Comparison of ENCODE assay signal across 21 cellular contexts in genomic region chr7:1314021-1314907, GRCh38.
DNase-seq lines count a peak whose midpoint lies in the region; ATAC-seq, FAIRE-seq and TF ChIP-seq lines count a peak whose summit lies in the region.
"Had no signal": no experiment of that assay in that cellular context is flagged by ENCODE, and none has a peak within 500 bp of the region (broad histone marks: within the 10 kb centered on the region; RNA-seq: fewer than 3 reads in every experiment).

No MANE protein-coding gene starts in this region.

- H3K9me3 ChIP-seq in HepG2 (ENCODE audit: low read length) (no peaks in the 10 kb centered on the region), right lobe of liver (no peaks in the 10 kb centered on the region), kidney (ENCODE audit: control insufficient read depth in 1 of 2, low read length in 2 of 2) (no peaks in the 10 kb centered on the region), osteoblast (ENCODE audit: low read depth, low read length) (no peaks in the 10 kb centered on the region)
- H3K9me3 ChIP-seq: A549 had no signal

- H3K4me1 ChIP-seq in HepG2 (ENCODE audit: insufficient read depth, low read length) = no peaks in the 10 kb centered on the region
- no peaks in the 10 kb centered on the region for H3K4me1 ChIP-seq in right lobe of liver
- H3K4me1 ChIP-seq in kidney (ENCODE audit: control insufficient read depth in 1 of 2, insufficient read depth in 1 of 2, low read depth in 1 of 2, low read length in 2 of 2) = no peaks in the 10 kb centered on the region
- H3K4me1 ChIP-seq in osteoblast (ENCODE audit: insufficient read depth, low read length) = no peaks in the 10 kb centered on the region
- H3K4me1 ChIP-seq: A549 had no signal

- intact Hi-C loops in HepG2 (cut with micrococcal nuclease; ENCODE audit: unreplicated experiment) (no loop called here), right lobe of liver (cut with DNase I) (no loop called here), kidney (cut with DNase I) (no loop called here)

- peaks cover 3 to 40% of the 10 kb centered on the region in 2 experiments; a peak in 3 of 5 replicates for H3K27me3 ChIP-seq in HepG2 (ENCODE audit: control insufficient read depth in 1 of 2, insufficient read depth in 2 of 2, low read length in 2 of 2)
- no peaks in the 10 kb centered on the region for H3K27me3 ChIP-seq in right lobe of liver
- no peaks in the 10 kb centered on the region for H3K27me3 ChIP-seq in osteoblast (ENCODE audit: insufficient read depth, low read length)

- H2AFZ ChIP-seq in HepG2 (ENCODE audit: low read length) = no peak overlapping the region
- H2AFZ ChIP-seq in osteoblast (ENCODE audit: low read length) = no peak overlapping the region

- peak; percentile 36 for ATAC-seq in HepG2
- no peak for ATAC-seq in right lobe of liver
- ATAC-seq: Right ventricle myocardium inferior had no signal

- H3K4me2 ChIP-seq in HepG2 (ENCODE audit: low read depth, low read length) (no peak overlapping the region), osteoblast (ENCODE audit: insufficient read depth, low read length) (no peak overlapping the region)
- H3K4me2 ChIP-seq: A549 had no signal

- H3K4me3 ChIP-seq in HepG2 (replicated peaks in 1 of 3; ENCODE audit: insufficient read depth in 1 of 3, low read depth in 2 of 3, low read length in 3 of 3) = no peak overlapping the region
- H3K4me3 ChIP-seq in right lobe of liver = no peak overlapping the region
- no peak overlapping the region for H3K4me3 ChIP-seq in kidney (ENCODE audit: low read length in 2 of 2)
- H3K4me3 ChIP-seq in osteoblast (ENCODE audit: insufficient read depth, low read length) = no peak overlapping the region
- H3K4me3 ChIP-seq: A549 had no signal

- no peak for FAIRE-seq in HepG2 (lab: Jason Lieb, UNC)
- FAIRE-seq in kidney (lab: Jason Lieb, UNC) = no peak
- FAIRE-seq: A549, H54 had no signal

- BruUV-seq in HepG2 (replicated peaks; lab: Mats Ljungman, UMichigan) = no TSS peak

- no peak overlapping the region for H3K4me3 Mint-ChIP-seq in progenitor cell of endocrine pancreas (ENCODE audit: low read depth)
- H3K4me3 Mint-ChIP-seq: B cell; CD4-positive, alpha-beta T cell had no signal

- POLR2A ChIA-PET in HepG2 (lab: Yijun Ruan, JAX) = no interaction called here

- peak overlapping the region; percentile 28 for H3K27ac Mint-ChIP-seq in progenitor cell of endocrine pancreas
- H3K27ac Mint-ChIP-seq: B cell; CD4-positive, alpha-beta T cell had no signal

- in situ Hi-C loops in HepG2 (cut with HindIII; ENCODE audit: extremely low pct_ligation_motif_present, low pct_unique_long_range_greater_than_20kb) = no loop called here

- H3K27ac ChIP-seq in HepG2 (ENCODE audit: extremely low read length, insufficient read depth, low read length) (no peak overlapping the region), right lobe of liver (no peak overlapping the region), kidney (ENCODE audit: low read depth in 2 of 2, low read length in 2 of 2) (no peak overlapping the region), osteoblast (ENCODE audit: low read depth, low read length) (no peak overlapping the region)
- H3K27ac ChIP-seq: A549 had no signal

- peaks cover 7% of the 10 kb centered on the region for H3K27me3 Mint-ChIP-seq in progenitor cell of endocrine pancreas

- CTCF ChIA-PET in HepG2 (lab: Yijun Ruan, JAX; ENCODE audit: low intra/inter-chr PET ratio, low total read pairs) = no interaction called here

- H3K79me2 ChIP-seq in HepG2 (ENCODE audit: insufficient read depth, low read length) = no peaks in the 10 kb centered on the region
- H3K79me2 ChIP-seq in osteoblast (ENCODE audit: insufficient read depth, low read length) = no peaks in the 10 kb centered on the region

- TF ChIP-seq CTCF in HepG2 (CRISPR knock-in tag; IDR thresholded peaks at IDR 0.05) (no peak), right lobe of liver (IDR thresholded peaks at IDR 0.05) (no peak), kidney (IDR thresholded peaks at IDR 0.05; ENCODE audit: borderline replicate concordance, extremely low read depth, insufficient read depth) (no peak), progenitor cell of endocrine pancreas (IDR thresholded peaks at IDR 0.05; ENCODE audit: unreplicated experiment) (no peak), osteoblast (IDR thresholded peaks at IDR 0.05; ENCODE audit: extremely low read depth, low read depth, low read length) (no peak)

- TF ChIP-seq RAD21 in HepG2 (CRISPR knock-in tag; IDR thresholded peaks at IDR 0.05) = no peak

- H3K9me3 Mint-ChIP-seq in progenitor cell of endocrine pancreas (ENCODE audit: low read depth) = no peaks in the 10 kb centered on the region
- H3K9me3 Mint-ChIP-seq: CD4-positive, alpha-beta T cell had no signal

- H3K4me1 Mint-ChIP-seq in progenitor cell of endocrine pancreas (ENCODE audit: low read depth) = no peaks in the 10 kb centered on the region
- H3K4me1 Mint-ChIP-seq: B cell had no signal

- no peaks in the 10 kb centered on the region for H3K36me3 Mint-ChIP-seq in progenitor cell of endocrine pancreas (ENCODE audit: insufficient read depth)

- H4K20me1 ChIP-seq in HepG2 (ENCODE audit: insufficient read depth, low read length) = no peaks in the 10 kb centered on the region
- H4K20me1 ChIP-seq in osteoblast (ENCODE audit: insufficient read depth, low read length) = no peaks in the 10 kb centered on the region

- TF ChIP-seq POLR2A in HepG2 (IDR thresholded peaks at IDR 0.05; ENCODE audit: insufficient read depth in 1 of 2, low read depth in 2 of 2, low read length in 2 of 2) = no peak
- no peak for TF ChIP-seq POLR2A in right lobe of liver (IDR thresholded peaks at IDR 0.05)

- DNase-seq in HepG2 (ENCODE audit: low spot score) (no peak), right lobe of liver (no peak), kidney (peak; percentile 63), progenitor cell of endocrine pancreas (ENCODE audit: low spot score, unreplicated experiment) (no peak), activated T-cell treated with anti-CD3 and anti-CD28 coated beads for 4 hours (no peak), osteoblast (ENCODE audit: insufficient read length, low spot score, missing footprints) (no peak)
- DNase-seq in activated effector memory CD4-positive, alpha-beta T cell treated with Interleukin-2 at 50 U/mL for 16 hours = no peak
- DNase-seq: CD4-positive, alpha-beta T cell; COR-L47; DMS 273 treated with DMSO at 0.1 percent for 48 hours; DMS79 treated with DMSO at 0.1 percent for 48 hours; Kasumi-1; NCI-H1436 treated with DMSO at 0.1 percent for 48 hours; NCI-H1930; NCI-H524 treated with DMSO at 0.1 percent for 48 hours; NCI-H82; SW 1271 had no signal

- H3K9ac ChIP-seq in HepG2 (ENCODE audit: insufficient read depth, low read depth, low read length) = no peak overlapping the region
- no peak overlapping the region for H3K9ac ChIP-seq in kidney (ENCODE audit: low read length in 2 of 2)

- 50% methylated on average over 13 of the region's 28 CpGs for WGBS in HepG2 (ENCODE audit: low lambda C conversion rate)
- 100% methylated on average over 1 of the region's 28 CpGs for WGBS in right lobe of liver (ENCODE audit: insufficient coverage, low coverage, low lambda C conversion rate, missing lambda C conversion rate)

- H3K36me3 ChIP-seq in HepG2 (replicated peaks in 1 of 2; ENCODE audit: control insufficient read depth in 1 of 2, insufficient read depth in 2 of 2, low read length in 2 of 2) (no peaks in the 10 kb centered on the region), right lobe of liver (no peaks in the 10 kb centered on the region), kidney (ENCODE audit: control insufficient read depth in 1 of 2, insufficient read depth in 2 of 2, low read length in 2 of 2) (no peaks in the 10 kb centered on the region), osteoblast (ENCODE audit: insufficient read depth, low read length) (no peaks in the 10 kb centered on the region)

- no peak for TF ChIP-seq EP300 in HepG2 (IDR thresholded peaks at IDR 0.05; ENCODE audit: low read depth in 2 of 2, low read length in 2 of 2)
- TF ChIP-seq EP300 in HepG2 (CRISPR knock-in tag; IDR thresholded peaks at IDR 0.05; ENCODE audit: borderline replicate concordance) = no peak

TF ChIP-seq in HepG2, 621 proteins besides CTCF, POLR2A, EP300 and RAD21:
- TF ChIP-seq ONECUT2 (CRISPR knock-in tag; IDR thresholded peaks at IDR 0.05) = no peak
- no peak for TF ChIP-seq ZFAT (CRISPR knock-in tag; conservative IDR thresholded peaks at IDR 0.05)
- no peak for TF ChIP-seq ZNF788 (CRISPR knock-in tag; IDR thresholded peaks at IDR 0.05; ENCODE audit: borderline replicate concordance)
- TF ChIP-seq HOMEZ (CRISPR knock-in tag; IDR thresholded peaks at IDR 0.05; ENCODE audit: low read depth) = no peak
- TF ChIP-seq ZNF496 (CRISPR knock-in tag; IDR thresholded peaks at IDR 0.05; ENCODE audit: insufficient replicate concordance) = no peak
- no peak for TF ChIP-seq MNT (IDR thresholded peaks at IDR 0.05)
- no peak for TF ChIP-seq ZFP1 (CRISPR knock-in tag; IDR thresholded peaks at IDR 0.05)
